In genomic region chr4:103074598-103075434, GRCh38 we compare ENCODE assay signal across 8 cellular contexts. TPM values are rescaled to one million over a fixed set of nuclear protein-coding genes. Genes with fewer than 3 reads are reported as not detected.
DNase-seq lines count a peak whose midpoint lies in the region; ATAC-seq and TF ChIP-seq lines count a peak whose summit lies in the region.

No MANE protein-coding gene starts in this region.

- no peak for DNase-seq in CD8-positive, alpha-beta memory T cell
- DNase-seq in MG63 (no peak), epithelial cell of esophagus (ENCODE audit: low read depth) (peak; percentile 61), NCI-H510A treated with DMSO at 0.1 percent for 48 hours (lab: John Stamatoyannopoulos, UW) (no peak), midbrain (lab: John Stamatoyannopoulos, UW) (no peak), GM03348 (ENCODE audit: low spot score) (no peak), posterior vena cava (ENCODE audit: low spot score) (no peak)

- peak overlapping the region in 7 of 8 donors; percentile 26 to 100 (median 99) for H3K27ac Mint-ChIP-seq in CD8-positive, alpha-beta memory T cell

- POLR2A ChIA-PET in CD8-positive, alpha-beta memory T cell (lab: Charles Lee), result no interaction called here

- H3K27ac ChIP-seq in CD8-positive, alpha-beta memory T cell (ENCODE audit: low read depth, low read length), result no peak overlapping the region

- H3K4me3 Mint-ChIP-seq in CD8-positive, alpha-beta memory T cell, result peak overlapping the region; percentile 89 to 99 (median 95)

- H3K4me1 ChIP-seq in CD8-positive, alpha-beta memory T cell (ENCODE audit: insufficient read depth, low read length), result peaks cover 26% of the 10 kb centered on the region

- H3K36me3 ChIP-seq in CD8-positive, alpha-beta memory T cell (ENCODE audit: insufficient read depth, low read length), result no peaks in the 10 kb centered on the region
- no peaks in the 10 kb centered on the region for H3K36me3 ChIP-seq in MG63

- H3K36me3 Mint-ChIP-seq in CD8-positive, alpha-beta memory T cell, result peaks cover 0 to 16% (median 5%) of the 10 kb centered on the region in 3 donors

- no peaks in the 10 kb centered on the region for H3K9me3 ChIP-seq in CD8-positive, alpha-beta memory T cell (ENCODE audit: low read length)
- no peaks in the 10 kb centered on the region for H3K9me3 ChIP-seq in MG63

- peak overlapping the region; percentile 49 for H3K4me3 ChIP-seq in CD8-positive, alpha-beta memory T cell (ENCODE audit: low read length)
- H3K4me3 ChIP-seq in MG63 (peak overlapping the region; percentile 63; the same call in 1 of the 2 replicates), epithelial cell of esophagus (ENCODE audit: low read length) (no peak overlapping the region)

- no peaks in the 10 kb centered on the region for H3K27me3 ChIP-seq in CD8-positive, alpha-beta memory T cell (ENCODE audit: insufficient read depth, low read length, poor library complexity, severe bottlenecking)
- no peaks in the 10 kb centered on the region for H3K27me3 ChIP-seq in MG63

- peaks cover 45 to 69% (median 68%) of the 10 kb centered on the region in 3 donors for H3K4me1 Mint-ChIP-seq in CD8-positive, alpha-beta memory T cell

- CTCF ChIA-PET in CD8-positive, alpha-beta memory T cell (lab: Charles Lee), result interaction anchor here (0.7 to 1.5 kb wide), 3 partner anchors 8 to 25 kb away, joined by 3 to 4 read pairs (median 3); partner anchors contain the start of gene BDH2

- ATAC-seq in GM21423 (IDR thresholded peaks at IDR 0.05; ENCODE audit: unreplicated experiment), result peak; percentile 41

- no peaks in the 10 kb centered on the region for H3K9me3 Mint-ChIP-seq in CD8-positive, alpha-beta memory T cell

- intact Hi-C loops in posterior vena cava (cut with DNase I), result loop anchor here in 1 of 2 donors (10.0 kb wide), 1 partner anchor 50 kb away; no protein-coding TSS in a partner anchor

- H3K27me3 Mint-ChIP-seq in CD8-positive, alpha-beta memory T cell, result no peaks in the 10 kb centered on the region

- TF ChIP-seq CTCF in epithelial cell of esophagus (IDR thresholded peaks at IDR 0.05; ENCODE audit: insufficient read depth, low read depth, low read length, missing control alignments), result no peak

RNA-seq across cellular contexts. Expression of gene SLC9B2, which starts 1.7 kb away (rescaled TPM):
- 10 to 100 TPM; 35.8 to 37.0 TPM for total RNA-seq in CD8-positive, alpha-beta memory T cell
- polyA plus RNA-seq in CD8-positive, alpha-beta memory T cell, result 19.1 TPM
- 13.6 and 14.3 TPM in 2 replicates for total RNA-seq in MG63 (2014; rRNA removed; shearing (Covaris generic); ENCODE audit: low replicate concordance)
- 10 to 100 TPM; 14.6 to 18.7 TPM for total RNA-seq in posterior vena cava

RNA-seq across cellular contexts. Expression of gene BDH2, which starts 24.8 kb away (rescaled TPM):
- total RNA-seq in CD8-positive, alpha-beta memory T cell, result 10 to 100 TPM; 10.9 to 11.4 TPM
- polyA plus RNA-seq in CD8-positive, alpha-beta memory T cell, result 29.2 TPM
- total RNA-seq in MG63 (2014; rRNA removed; shearing (Covaris generic); ENCODE audit: low replicate concordance), result 3.3 and 4.0 TPM in 2 replicates
- 10 to 100 TPM; 40.1 to 41.2 TPM for total RNA-seq in posterior vena cava

RNA-seq across cellular contexts. Expression of gene SLC9B1, which starts 55.3 kb away (rescaled TPM):
- total RNA-seq in CD8-positive, alpha-beta memory T cell, result 1 to 10 TPM; 1.2 to 1.7 TPM
- polyA plus RNA-seq in CD8-positive, alpha-beta memory T cell, result 1.2 TPM
- 1.5 and 2.3 TPM in 2 replicates for total RNA-seq in MG63 (2014; rRNA removed; shearing (Covaris generic); ENCODE audit: low replicate concordance)
- 1 to 10 TPM; 1.1 to 1.4 TPM for total RNA-seq in posterior vena cava
